Comparison of ENCODE assay signal across 12 cellular contexts in genomic region chr17:20533206-20533605, GRCh38. TPM values are rescaled to one million over a fixed set of nuclear protein-coding genes. Genes with fewer than 3 reads are reported as not detected.
DNase-seq lines count a peak whose midpoint lies in the region; ATAC-seq and TF ChIP-seq lines count a peak whose summit lies in the region.
"Not testable (repeated sequence)": the region's sequence is repeated elsewhere in the genome, so short reads cannot be mapped to it uniquely, and the experiment has no call there.
"Had no signal": no experiment of that assay in that cellular context is flagged by ENCODE, and none has a peak within 500 bp of the region (broad histone marks: within the 10 kb centered on the region; RNA-seq: fewer than 3 reads in every experiment).

No MANE protein-coding gene starts in this region.

- not testable (repeated sequence) for H3K4me2 ChIP-seq in DOHH2 (ENCODE audit: low read length); parathyroid adenoma (ENCODE audit: low read length)

- not testable (repeated sequence) for H3K36me3 ChIP-seq in DOHH2 (ENCODE audit: control insufficient read depth, low read length); esophagus muscularis mucosa; parathyroid adenoma (ENCODE audit: control insufficient read depth, insufficient read depth, low read length)

- H3K9me2 ChIP-seq in DOHH2 (replicated peaks; ENCODE audit: control insufficient read depth, low read length) = not testable (repeated sequence)

- 0 out of 2 replicates have a peak overlapping the region, but pooled peaks have one; percentile 9 for H3K27ac ChIP-seq in DOHH2 (ENCODE audit: low read depth, low read length)
- H3K27ac ChIP-seq in esophagus muscularis mucosa (replicated peaks in 1 of 4) = peak overlapping the region in 1 of 4 donors; percentile 57
- peak overlapping the region; percentile 68 for H3K27ac ChIP-seq in parathyroid adenoma

- not testable (repeated sequence) for DNase-seq in Jurkat, Clone E6-1 (ENCODE audit: low read depth, low spot score); activated B cell treated with CpG ODN at 0.5 μM for 24 hours
- DNase-seq in amniotic epithelial cell (ENCODE audit: low read depth) (peak; percentile 22), esophagus muscularis mucosa (ENCODE audit: extremely low spot score) (peak; percentile 24), islet precursor cell (peak; percentile 54)

- not testable (repeated sequence) for H3F3A ChIP-seq in DOHH2 (ENCODE audit: control insufficient read depth, insufficient read depth)

- intact Hi-C loops in activated B cell treated with CpG ODN at 0.5 μM for 24 hours (cut with micrococcal nuclease); esophagus muscularis mucosa (cut with DNase I): not testable (repeated sequence)

- peak overlapping the region; percentile 45 for H2AFZ ChIP-seq in parathyroid adenoma

- not testable (repeated sequence) for H3K9ac ChIP-seq in parathyroid adenoma

- H3K79me2 ChIP-seq in DOHH2 (ENCODE audit: control insufficient read depth, low read length); parathyroid adenoma: not testable (repeated sequence)

- H3K4me1 Mint-ChIP-seq in activated B cell treated with CpG ODN at 0.5 μM for 24 hours = peaks cover 12% of the 10 kb centered on the region

- H3K27me3 Mint-ChIP-seq in activated B cell treated with CpG ODN at 0.5 μM for 24 hours = not testable (repeated sequence)

- peak overlapping the region; percentile 18 for H3K27ac Mint-ChIP-seq in activated B cell treated with CpG ODN at 0.5 μM for 24 hours

- not testable (repeated sequence) for H4K20me1 ChIP-seq in DOHH2 (ENCODE audit: control insufficient read depth, insufficient read depth, low read depth, low read length)

- not testable (repeated sequence) for H3K9me3 Mint-ChIP-seq in activated B cell treated with CpG ODN at 0.5 μM for 24 hours

- ATAC-seq in activated B cell treated with CpG ODN at 0.5 μM for 24 hours (ENCODE audit: low read depth) = not testable (repeated sequence)

- POLR2A ChIA-PET in activated B cell treated with CpG ODN at 0.5 μM for 24 hours (lab: Charles Lee) = not testable (repeated sequence)

- not testable (repeated sequence) for H3K9me3 ChIP-seq in DOHH2 (ENCODE audit: control insufficient read depth, insufficient read depth, low read length); esophagus muscularis mucosa; parathyroid adenoma (ENCODE audit: control insufficient read depth, low read length)

- not testable (repeated sequence) for H3K4me1 ChIP-seq in DOHH2 (ENCODE audit: control insufficient read depth, low read length); esophagus muscularis mucosa; parathyroid adenoma

- not testable (repeated sequence) for TF ChIP-seq CTCF in DOHH2 (IDR thresholded peaks at IDR 0.05; ENCODE audit: low read depth, low read length, poor library complexity, severe bottlenecking); activated B cell treated with CpG ODN at 0.5 μM for 24 hours (IDR thresholded peaks at IDR 0.05); esophagus muscularis mucosa (IDR thresholded peaks at IDR 0.05); parathyroid adenoma (IDR thresholded peaks at IDR 0.05)

- H3K4me3 ChIP-seq in DOHH2 (ENCODE audit: low read length) (peak overlapping the region; percentile 52), esophagus muscularis mucosa (peak overlapping the region in 2 of 4 donors; percentile 30 to 35)
- peak overlapping the region; percentile 57 for H3K4me3 ChIP-seq in Jurkat, Clone E6-1 (ENCODE audit: low read length)
- H3K4me3 ChIP-seq in parathyroid adenoma (ENCODE audit: low read depth, low read length) = not testable (repeated sequence)

- TF ChIP-seq POLR2A in esophagus muscularis mucosa (IDR thresholded peaks at IDR 0.05; ENCODE audit: low read depth) = not testable (repeated sequence)

- CTCF ChIA-PET in activated B cell treated with CpG ODN at 0.5 μM for 24 hours (lab: Charles Lee) = not testable (repeated sequence)

- not testable (repeated sequence) for H3K27me3 ChIP-seq in DOHH2 (ENCODE audit: control insufficient read depth, low read length); parathyroid adenoma (ENCODE audit: control insufficient read depth, insufficient read depth, low read length)
- peaks cover 0 to 12% (median 0%) of the 10 kb centered on the region in 4 donors for H3K27me3 ChIP-seq in esophagus muscularis mucosa

- not testable (repeated sequence) for H3K36me3 Mint-ChIP-seq in activated B cell treated with CpG ODN at 0.5 μM for 24 hours (ENCODE audit: low read depth)

- 3% methylated on average over 11 of the region's 11 CpGs for whole genome bisulfite sequencing in esophagus muscularis mucosa

- not testable (repeated sequence) for TF ChIP-seq EP300 in esophagus muscularis mucosa (IDR thresholded peaks at IDR 0.05)

- peak overlapping the region; percentile 66 for H3K4me3 Mint-ChIP-seq in activated B cell treated with CpG ODN at 0.5 μM for 24 hours

RNA-seq across cellular contexts. Expression of gene CDRT15L2, which starts 46.3 kb away (rescaled TPM):
- polyA plus RNA-seq in Jurkat, Clone E6-1 (2012; ENCODE audit: insufficient read depth, insufficient read length) = not detected
- not detected in 2 replicates for total RNA-seq in activated B cell treated with CpG ODN at 0.5 μM for 24 hours
- not detected for total RNA-seq in esophagus muscularis mucosa
- total RNA-seq: LHCN-M2, mucosa of descending colon, subcutaneous adipose tissue had no signal
- polyA plus RNA-seq: esophagus, small intestine had no signal
